8 cellular contexts compared by ENCODE assay signal in the genomic region with DNA sequence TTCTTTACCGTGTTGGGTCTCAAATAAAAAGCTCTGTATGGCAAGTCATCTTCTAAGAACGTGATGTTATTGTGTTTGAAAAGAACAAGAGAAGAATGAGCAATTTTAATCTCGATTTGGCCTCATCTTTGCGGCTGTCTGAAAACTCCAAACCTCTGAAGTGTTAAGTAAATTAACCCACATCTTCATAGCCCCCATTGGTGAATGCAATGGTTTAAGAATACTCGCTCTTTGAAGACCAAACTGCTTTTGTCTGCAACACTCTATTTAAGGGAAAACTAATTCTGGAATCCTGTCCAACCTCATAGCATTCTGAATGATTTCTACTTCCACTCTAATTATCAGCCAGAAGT. TPM values are rescaled to one million over a fixed set of nuclear protein-coding genes. Genes with fewer than 3 reads are reported as not detected.
DNase-seq lines count a peak whose midpoint lies in the region; ATAC-seq and TF ChIP-seq lines count a peak whose summit lies in the region.

No MANE protein-coding gene starts in this region.

- no peak for TF ChIP-seq RAD21 in neural cell (conservative IDR thresholded peaks at IDR 0.05)

- ATAC-seq in GM18498 (IDR thresholded peaks at IDR 0.05; ENCODE audit: unreplicated experiment): peak; percentile 18
- peak; percentile 11 for ATAC-seq in HG03108 (IDR thresholded peaks at IDR 0.05; ENCODE audit: unreplicated experiment)
- no peak for ATAC-seq in GM21737 (IDR thresholded peaks at IDR 0.05; ENCODE audit: unreplicated experiment)

- H3K9me3 ChIP-seq in neural cell (ENCODE audit: low read length): no peaks in the 10 kb centered on the region

- H4K20me1 ChIP-seq in neural cell (ENCODE audit: insufficient read depth): no peaks in the 10 kb centered on the region

- no peaks in the 10 kb centered on the region for H3F3A ChIP-seq in neural cell (ENCODE audit: insufficient read depth, low read length, poor library complexity, severe bottlenecking)

- in situ Hi-C loops in brain microvascular endothelial cell (cut with HindIII; ENCODE audit: low pct_ligation_motif_present, low sequenced_read_pairs): no loop called here

- H3K9ac ChIP-seq in neural cell (ENCODE audit: low read length): no peak overlapping the region

- DNase-seq in brain microvascular endothelial cell (no peak), islet precursor cell (no peak), GM19240 (ENCODE audit: insufficient read length, low spot score) (no peak), ecto neural progenitor cell (ENCODE audit: low spot score) (no peak)

- H3K36me3 ChIP-seq in brain microvascular endothelial cell (replicated peaks) (no peaks in the 10 kb centered on the region), neural cell (ENCODE audit: insufficient read depth, low read length) (no peaks in the 10 kb centered on the region)

- peak overlapping the region; percentile 34 for H2AFZ ChIP-seq in neural cell (ENCODE audit: low read depth, low read length)

- H3K4me2 ChIP-seq in neural cell (ENCODE audit: low read length): no peak overlapping the region

- no peaks in the 10 kb centered on the region for H3K9me2 ChIP-seq in neural cell (ENCODE audit: insufficient read depth, low read length)

- H3K27me3 ChIP-seq in brain microvascular endothelial cell (replicated peaks): no peaks in the 10 kb centered on the region
- no peaks in the 10 kb centered on the region for H3K27me3 ChIP-seq in neural cell (ENCODE audit: insufficient read depth, low read depth, low read length)

- peak overlapping the region; percentile 74 for H3K27ac ChIP-seq in brain microvascular endothelial cell
- H3K27ac ChIP-seq in neural cell (ENCODE audit: low read length): peak overlapping the region; percentile 39

- TF ChIP-seq CTCF in brain microvascular endothelial cell (IDR thresholded peaks at IDR 0.05; ENCODE audit: low read depth, low read length, missing control alignments): no peak
- no peak for TF ChIP-seq CTCF in neural cell (IDR thresholded peaks at IDR 0.05; ENCODE audit: poor library complexity, severe bottlenecking)

- TF ChIP-seq EP300 in neural cell (conservative IDR thresholded peaks at IDR 0.05; ENCODE audit: poor library complexity, severe bottlenecking): no peak

- H3K4me3 ChIP-seq in brain microvascular endothelial cell (ENCODE audit: low read depth, low read length) (no peak overlapping the region), neural cell (ENCODE audit: low read length) (peak overlapping the region; percentile 51)

- no peaks in the 10 kb centered on the region for H3K79me2 ChIP-seq in neural cell (replicated peaks; ENCODE audit: insufficient read depth, low read length)

TF ChIP-seq in neural cell, 6 proteins besides CTCF, POLR2A, EP300 and RAD21:
- TF ChIP-seq, protein P1, sequence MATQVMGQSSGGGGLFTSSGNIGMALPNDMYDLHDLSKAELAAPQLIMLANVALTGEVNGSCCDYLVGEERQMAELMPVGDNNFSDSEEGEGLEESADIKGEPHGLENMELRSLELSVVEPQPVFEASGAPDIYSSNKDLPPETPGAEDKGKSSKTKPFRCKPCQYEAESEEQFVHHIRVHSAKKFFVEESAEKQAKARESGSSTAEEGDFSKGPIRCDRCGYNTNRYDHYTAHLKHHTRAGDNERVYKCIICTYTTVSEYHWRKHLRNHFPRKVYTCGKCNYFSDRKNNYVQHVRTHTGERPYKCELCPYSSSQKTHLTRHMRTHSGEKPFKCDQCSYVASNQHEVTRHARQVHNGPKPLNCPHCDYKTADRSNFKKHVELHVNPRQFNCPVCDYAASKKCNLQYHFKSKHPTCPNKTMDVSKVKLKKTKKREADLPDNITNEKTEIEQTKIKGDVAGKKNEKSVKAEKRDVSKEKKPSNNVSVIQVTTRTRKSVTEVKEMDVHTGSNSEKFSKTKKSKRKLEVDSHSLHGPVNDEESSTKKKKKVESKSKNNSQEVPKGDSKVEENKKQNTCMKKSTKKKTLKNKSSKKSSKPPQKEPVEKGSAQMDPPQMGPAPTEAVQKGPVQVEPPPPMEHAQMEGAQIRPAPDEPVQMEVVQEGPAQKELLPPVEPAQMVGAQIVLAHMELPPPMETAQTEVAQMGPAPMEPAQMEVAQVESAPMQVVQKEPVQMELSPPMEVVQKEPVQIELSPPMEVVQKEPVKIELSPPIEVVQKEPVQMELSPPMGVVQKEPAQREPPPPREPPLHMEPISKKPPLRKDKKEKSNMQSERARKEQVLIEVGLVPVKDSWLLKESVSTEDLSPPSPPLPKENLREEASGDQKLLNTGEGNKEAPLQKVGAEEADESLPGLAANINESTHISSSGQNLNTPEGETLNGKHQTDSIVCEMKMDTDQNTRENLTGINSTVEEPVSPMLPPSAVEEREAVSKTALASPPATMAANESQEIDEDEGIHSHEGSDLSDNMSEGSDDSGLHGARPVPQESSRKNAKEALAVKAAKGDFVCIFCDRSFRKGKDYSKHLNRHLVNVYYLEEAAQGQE (IDR thresholded peaks at IDR 0.05; ENCODE audit: borderline replicate concordance): no peak
- TF ChIP-seq MXI1 (conservative IDR thresholded peaks at IDR 0.05; ENCODE audit: poor library complexity, severe bottlenecking) (no peak), SMC3 (conservative IDR thresholded peaks at IDR 0.05; ENCODE audit: poor library complexity) (peak; percentile 65), EZH2 (IDR thresholded peaks at IDR 0.05; ENCODE audit: borderline replicate concordance, insufficient read depth, low read length, poor library complexity, severe bottlenecking) (no peak), POLR2AphosphoS5 (IDR thresholded peaks at IDR 0.05) (no peak)

RNA-seq across cellular contexts. Expression of a gene that starts 56.9 kb away (rescaled TPM):
- 0.24 TPM in 1 of 2 replicates, not detected in the other for polyA plus RNA-seq in neural cell
- polyA minus RNA-seq in neural cell: not detected in 2 replicates
